8 cellular contexts compared by ENCODE assay signal in the genomic region with DNA sequence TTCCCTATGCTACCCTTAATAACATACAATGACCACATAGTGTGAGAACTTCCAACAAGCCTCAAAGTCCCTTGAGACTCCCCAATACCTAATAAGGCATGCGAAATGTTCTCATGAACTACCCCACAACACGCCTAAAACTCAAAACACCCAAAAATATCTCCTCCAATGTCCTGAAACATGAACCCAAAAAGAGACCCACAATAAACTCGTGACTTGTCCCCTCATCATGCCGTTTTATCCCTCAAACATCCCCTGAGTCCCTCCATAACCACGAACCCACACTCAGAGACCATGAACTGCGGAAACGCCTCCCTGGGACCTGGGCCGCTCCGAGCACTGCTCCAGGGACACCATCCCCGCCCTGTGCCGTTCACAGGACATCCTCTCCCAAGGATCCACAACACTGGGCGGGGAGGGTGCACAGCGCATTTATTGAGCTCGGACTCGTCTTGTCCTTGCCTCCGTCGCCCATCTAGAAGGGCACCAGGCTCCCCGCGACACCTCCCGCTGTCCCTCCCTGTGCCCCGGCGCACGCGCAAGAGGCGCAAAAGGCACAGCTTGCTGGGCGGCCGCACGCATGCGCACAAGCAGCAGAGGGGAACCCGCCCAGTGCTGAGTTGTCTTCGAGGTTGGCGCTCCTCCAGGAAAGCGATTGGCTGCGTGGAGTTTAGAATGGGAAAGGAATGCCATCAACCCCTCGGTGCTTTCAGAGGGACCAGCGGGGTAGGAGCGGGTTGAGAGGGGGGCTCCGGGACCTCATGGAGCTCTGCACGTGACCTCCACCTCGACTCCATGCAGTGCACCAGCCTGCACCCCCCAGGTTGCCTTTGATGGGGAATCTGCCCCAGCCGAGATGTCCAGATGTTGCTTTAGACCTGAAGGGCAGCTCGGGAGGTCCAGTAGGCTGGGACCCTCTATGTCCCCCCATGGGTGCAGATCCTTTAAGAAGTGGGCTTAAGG.
A peak's percentile ranks its signal among the peaks of the same experiment; 100 is the strongest.
DNase-seq lines count a peak whose midpoint lies in the region; ATAC-seq and TF ChIP-seq lines count a peak whose summit lies in the region.

No MANE protein-coding gene starts in this region.

- peak overlapping the region; percentile 90 for H3K27ac ChIP-seq in muscle layer of colon (ENCODE audit: low read depth, low read length)

- H3K9me3 ChIP-seq in muscle layer of colon (ENCODE audit: low read length), result no peaks in the 10 kb centered on the region

- peak; percentile 37 for TF ChIP-seq POLR2A in GM10847 (IDR thresholded peaks at IDR 0.05; ENCODE audit: extremely low read depth, insufficient read length)

- H3K4me1 ChIP-seq in muscle layer of colon (ENCODE audit: insufficient read depth, low read length), result peaks cover 7% of the 10 kb centered on the region

- DNase-seq in NOMO-1 treated with DMSO at 0.1 percent for 48 hours (lab: John Stamatoyannopoulos, UW; ENCODE audit: unreplicated experiment) (peak; percentile 68), epidermal melanocyte (ENCODE audit: insufficient read length, low spot score) (peak; percentile 99)
- DNase-seq in activated CD8-positive, alpha-beta memory T cell treated with anti-CD3 and anti-CD28 coated beads, Interleukin-2, amount 50 U/mL, for 48 hours, result peak; percentile 94
- peak; percentile 67 for DNase-seq in stimulated activated CD8-positive, alpha-beta memory T cell treated with anti-CD3 and anti-CD28 coated beads, Interleukin-7, amount 100 ng/mL, for 24 hours (ENCODE audit: low read depth)

- peak overlapping the region; percentile 71 for H3K9ac ChIP-seq in muscle layer of colon (ENCODE audit: low read length)

- peak; percentile 64 for ATAC-seq in HG03025 (IDR thresholded peaks at IDR 0.05; ENCODE audit: low FRiP score, unreplicated experiment)
- no peak for ATAC-seq in GM21447 (IDR thresholded peaks at IDR 0.05; ENCODE audit: unreplicated experiment)

- H3K36me3 ChIP-seq in muscle layer of colon (ENCODE audit: insufficient read depth, low read length), result no peaks in the 10 kb centered on the region

- H3K4me3 ChIP-seq in muscle layer of colon (ENCODE audit: low read depth in 1 of 2, low read length in 2 of 2), result peak overlapping the region; percentile 70 to 92

- no peaks in the 10 kb centered on the region for H3K27me3 ChIP-seq in muscle layer of colon (ENCODE audit: control insufficient read depth in 1 of 2, insufficient read depth in 2 of 2, low read length in 2 of 2)
